In the genomic region with DNA sequence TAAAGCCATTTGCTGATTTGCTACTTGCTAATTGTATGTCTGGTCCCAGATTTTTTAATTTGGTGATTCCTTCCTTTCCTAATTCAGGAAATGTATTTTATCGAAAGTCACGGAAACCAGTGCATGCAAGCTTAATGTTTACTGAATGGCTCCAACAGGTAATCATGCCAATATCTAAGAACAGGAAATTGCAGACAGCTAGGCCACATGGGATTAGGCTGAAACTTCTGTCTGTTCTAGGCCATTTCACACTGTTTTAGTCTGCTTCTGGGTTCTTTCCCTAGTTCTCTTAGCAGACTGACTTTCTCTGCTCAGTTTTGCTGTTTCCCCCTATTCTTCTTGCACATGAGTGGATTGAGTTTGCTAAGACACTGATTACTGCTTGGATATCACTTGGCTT, we compare ENCODE assay signal across 20 cellular contexts.
"Had no signal": no experiment of that assay in that cellular context is flagged by ENCODE, and none has a peak within 500 bp of the region (broad histone marks: within the 10 kb centered on the region; RNA-seq: fewer than 3 reads in every experiment).

No MANE protein-coding gene starts in this region.

- ATAC-seq: activated naive CD8-positive, alpha-beta T cell treated with anti-CD3 and anti-CD28 coated beads, Interleukin-2, amount 50 U/mL, for 24 hours; left lobe of liver; mucosa of descending colon; naive thymus-derived CD8-positive, alpha-beta T cell had no signal

- H3K4me3 Mint-ChIP-seq: activated naive CD4-positive, alpha-beta T cell treated with anti-CD3 and anti-CD28 coated beads for 36 hours; activated naive CD8-positive, alpha-beta T cell treated with anti-CD3 and anti-CD28 coated beads, Interleukin-2, amount 50 U/mL, for 24 hours; dendritic cell treated with granulocyte-macrophage colony-stimulating factor and Interleukin-4, amounts not matched to agents 40 ng/mL and 50 ng/mL, for 4 days; naive thymus-derived CD8-positive, alpha-beta T cell had no signal

- H3K27me3 ChIP-seq: ascending aorta, breast epithelium, suprapubic skin had no signal

- H3K9me3 ChIP-seq: ascending aorta, breast epithelium, mucosa of descending colon, suprapubic skin had no signal

- DNase-seq: activated CD4-positive, CD25-positive, alpha-beta regulatory T cell treated with anti-CD3 and anti-CD28 coated beads, Interleukin-2, amount 50 U/mL, for 72 hours; activated naive CD4-positive, alpha-beta T cell treated with anti-CD3 and anti-CD28 coated beads for 36 hours; activated naive CD8-positive, alpha-beta T cell treated with anti-CD3 and anti-CD28 coated beads, Interleukin-2, amount 50 U/mL, for 24 hours; effector memory CD4-positive, alpha-beta T cell; foreskin fibroblast; hippocampal formation; mucosa of descending colon; naive thymus-derived CD8-positive, alpha-beta T cell; posterior cingulate gyrus; retina; stimulated activated CD4-positive, alpha-beta T cell treated with anti-CD3 and anti-CD28 coated beads, Interleukin-2, amount 100 ng/mL, for 48 hours; stimulated activated naive CD4-positive, alpha-beta T cell treated with Interleukin-2 at 50 U/mL for 16 hours; T1000; trophoblast cell had no signal

- H3K27me3 Mint-ChIP-seq: dendritic cell treated with granulocyte-macrophage colony-stimulating factor and Interleukin-4, amounts not matched to agents 40 ng/mL and 50 ng/mL, for 4 days had no signal

- H3K9me3 Mint-ChIP-seq: activated naive CD4-positive, alpha-beta T cell treated with anti-CD3 and anti-CD28 coated beads for 36 hours; activated naive CD8-positive, alpha-beta T cell treated with anti-CD3 and anti-CD28 coated beads, Interleukin-2, amount 50 U/mL, for 24 hours; activated T-helper 2 cell treated with anti-CD3 and anti-CD28 coated beads, Interferon-gamma antibody, Interleukin-2, Interleukin-4, amounts not matched to agents 10 μg/mL and 5 μg/mL and 100 μg/mL, durations not matched to agents 14 hours and 24 hours and 36 hours; dendritic cell treated with granulocyte-macrophage colony-stimulating factor and Interleukin-4, amounts not matched to agents 40 ng/mL and 50 ng/mL, for 4 days had no signal

- H3K27ac Mint-ChIP-seq: activated naive CD4-positive, alpha-beta T cell treated with anti-CD3 and anti-CD28 coated beads for 36 hours; activated naive CD8-positive, alpha-beta T cell treated with anti-CD3 and anti-CD28 coated beads, Interleukin-2, amount 50 U/mL, for 24 hours; activated T-helper 2 cell treated with anti-CD3 and anti-CD28 coated beads, Interferon-gamma antibody, Interleukin-2, Interleukin-4, amounts not matched to agents 10 μg/mL and 5 μg/mL and 100 μg/mL, durations not matched to agents 14 hours and 24 hours and 36 hours; dendritic cell treated with granulocyte-macrophage colony-stimulating factor and Interleukin-4, amounts not matched to agents 40 ng/mL and 50 ng/mL, for 4 days; naive thymus-derived CD8-positive, alpha-beta T cell had no signal

- H3K36me3 ChIP-seq: ascending aorta, breast epithelium, suprapubic skin had no signal

- H3K27ac ChIP-seq: ascending aorta, breast epithelium, suprapubic skin had no signal

- H3K4me3 ChIP-seq: ascending aorta, breast epithelium, mucosa of descending colon, suprapubic skin had no signal

- H3K36me3 Mint-ChIP-seq: naive thymus-derived CD8-positive, alpha-beta T cell had no signal

- H3K4me1 ChIP-seq: ascending aorta, breast epithelium, suprapubic skin had no signal
